In the genomic region with DNA sequence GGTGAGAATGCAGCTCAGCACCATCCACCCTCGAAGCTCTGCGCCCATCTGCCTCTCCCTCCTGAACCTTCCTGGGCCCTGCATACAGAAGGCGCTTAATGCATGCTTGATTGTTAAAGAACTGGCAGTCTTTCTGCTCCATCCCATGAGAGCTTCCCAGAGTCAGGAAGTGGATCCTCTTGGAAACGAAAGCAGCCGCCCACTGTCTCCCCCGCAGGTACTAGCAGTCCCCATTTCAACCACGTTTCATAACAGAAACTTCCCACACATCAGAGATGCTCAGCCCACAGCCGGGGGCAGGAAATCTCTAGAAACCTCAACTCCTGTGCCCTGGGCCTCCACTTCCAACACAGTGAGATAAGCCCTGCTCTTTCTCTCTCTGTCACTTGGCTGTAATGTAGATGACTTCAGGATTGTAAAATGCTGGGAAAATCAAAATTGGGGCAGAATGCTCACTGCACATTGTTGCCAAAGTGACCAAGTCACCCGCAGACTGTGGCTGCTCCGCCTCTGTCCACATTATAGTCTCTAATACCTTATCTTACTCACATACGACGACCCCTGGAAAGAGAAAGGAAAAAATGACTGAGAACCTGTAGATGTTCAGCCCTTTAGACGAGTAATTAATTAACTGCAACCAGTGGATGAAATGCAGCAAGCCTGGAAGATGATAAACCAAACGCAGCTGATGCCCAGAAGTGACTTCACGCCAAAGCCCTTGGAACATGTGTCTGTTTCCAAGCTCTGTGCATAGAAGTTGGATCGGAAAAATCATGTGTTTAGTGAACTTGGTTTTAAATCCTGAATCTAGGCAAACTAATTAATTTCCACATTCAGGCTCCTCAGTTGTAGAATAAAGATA, we compare ENCODE assay signal across 11 cellular contexts. TPM values are rescaled to one million over a fixed set of nuclear protein-coding genes. Genes with fewer than 3 reads are reported as not detected.
DNase-seq lines count a peak whose midpoint lies in the region; ATAC-seq lines count a peak whose summit lies in the region.
"Had no signal": no experiment of that assay in that cellular context is flagged by ENCODE, and none has a peak within 500 bp of the region (broad histone marks: within the 10 kb centered on the region; RNA-seq: fewer than 3 reads in every experiment).

No MANE protein-coding gene starts in this region.

- peaks cover 6% of the 10 kb centered on the region for H3K27me3 Mint-ChIP-seq in activated T-helper 2 cell treated with anti-CD3 and anti-CD28 coated beads, Interferon-gamma antibody, Interleukin-2, Interleukin-4, amounts not matched to agents 10 μg/mL and 5 μg/mL and 100 μg/mL, durations not matched to agents 14 hours and 24 hours and 36 hours (ENCODE audit: low read depth)

- peaks cover 8% of the 10 kb centered on the region for H3K79me2 ChIP-seq in GM23248 (ENCODE audit: insufficient read depth)

- no peak overlapping the region for H3K4me3 ChIP-seq in GM23248
- H3K4me3 ChIP-seq in right cardiac atrium (ENCODE audit: low read length) = no peak overlapping the region
- H3K4me3 ChIP-seq: MG63 had no signal

- peak overlapping the region; percentile 41 for H3K4me2 ChIP-seq in GM23248 (ENCODE audit: unreplicated experiment)

- no peak overlapping the region; the same call in 1 of the 2 replicates for H2AFZ ChIP-seq in GM23248

- 37 to 40% methylated on average over 16 of the region's 16 CpGs for WGBS in GM23248 (ENCODE audit: low coverage in 1 of 2, low lambda C conversion rate in 2 of 2, missing lambda C conversion rate in 2 of 2), 2 experiments
- 44% methylated on average over 16 of the region's 16 CpGs for WGBS in right cardiac atrium

- no peaks in the 10 kb centered on the region for H3K9me2 ChIP-seq in GM23248 (ENCODE audit: insufficient read depth)

- H3K4me1 ChIP-seq in GM23248 (ENCODE audit: insufficient read depth) (peaks cover 23% of the 10 kb centered on the region), right cardiac atrium (ENCODE audit: control insufficient read depth, insufficient read depth, low read length) (peaks cover 8% of the 10 kb centered on the region)

- H3K4me3 Mint-ChIP-seq in activated T-helper 2 cell treated with anti-CD3 and anti-CD28 coated beads, Interferon-gamma antibody, Interleukin-2, Interleukin-4, amounts not matched to agents 10 μg/mL and 5 μg/mL and 100 μg/mL, durations not matched to agents 14 hours and 24 hours and 36 hours (ENCODE audit: low read depth) = peak overlapping the region; percentile 1

- H3K9me3 Mint-ChIP-seq in activated T-helper 2 cell treated with anti-CD3 and anti-CD28 coated beads, Interferon-gamma antibody, Interleukin-2, Interleukin-4, amounts not matched to agents 10 μg/mL and 5 μg/mL and 100 μg/mL, durations not matched to agents 14 hours and 24 hours and 36 hours = no peaks in the 10 kb centered on the region

- peak overlapping the region; percentile 38 for H3K27ac ChIP-seq in GM23248
- H3K27ac ChIP-seq in right cardiac atrium (ENCODE audit: low read length) = no peak overlapping the region
- H3K27ac ChIP-seq: epithelial cell of prostate had no signal

- ATAC-seq in right cardiac atrium (peak; percentile 38 to 40), HG03521 (IDR thresholded peaks at IDR 0.05; ENCODE audit: unreplicated experiment) (no peak), HG03108 (IDR thresholded peaks at IDR 0.05; ENCODE audit: unreplicated experiment) (no peak)

- DNase-seq in AG20443 (ENCODE audit: low spot score) (peak; percentile 62), GM23248 (peak; percentile 65), right cardiac atrium (no peak), NCI-H82 (lab: John Stamatoyannopoulos, UW) (no peak), iPS-NIHi7 (ENCODE audit: extremely low spot score) (no peak)
- peak; percentile 17 for DNase-seq in activated T-helper 2 cell treated with anti-CD3 and anti-CD28 coated beads, Interferon-gamma antibody, Interleukin-2, Interleukin-4, amounts not matched to agents 10 μg/mL and 5 μg/mL and 100 μg/mL, durations not matched to agents 14 hours and 24 hours and 36 hours (ENCODE audit: low spot score)
- DNase-seq: MG63, midbrain had no signal

- peaks cover 35% of the 10 kb centered on the region for H3K4me1 Mint-ChIP-seq in activated T-helper 2 cell treated with anti-CD3 and anti-CD28 coated beads, Interferon-gamma antibody, Interleukin-2, Interleukin-4, amounts not matched to agents 10 μg/mL and 5 μg/mL and 100 μg/mL, durations not matched to agents 14 hours and 24 hours and 36 hours (ENCODE audit: low read depth)

- H3F3A ChIP-seq in GM23248 (ENCODE audit: insufficient read depth) = peaks cover 10% of the 10 kb centered on the region

- H3K36me3 Mint-ChIP-seq in activated T-helper 2 cell treated with anti-CD3 and anti-CD28 coated beads, Interferon-gamma antibody, Interleukin-2, Interleukin-4, amounts not matched to agents 10 μg/mL and 5 μg/mL and 100 μg/mL, durations not matched to agents 14 hours and 24 hours and 36 hours (ENCODE audit: low read depth) = no peaks in the 10 kb centered on the region

- H3K27me3 ChIP-seq in GM23248 (replicated peaks; ENCODE audit: insufficient read depth) (no peaks in the 10 kb centered on the region), right cardiac atrium (ENCODE audit: control insufficient read depth, insufficient read depth) (no peaks in the 10 kb centered on the region)
- H3K27me3 ChIP-seq: MG63 had no signal

- intact Hi-C loops in activated T-helper 2 cell treated with anti-CD3 and anti-CD28 coated beads, Interferon-gamma antibody, Interleukin-2, Interleukin-4, amounts not matched to agents 10 μg/mL and 5 μg/mL and 100 μg/mL, durations not matched to agents 14 hours and 24 hours and 36 hours (cut with micrococcal nuclease) = loop anchor here (10.0 kb wide), 1 partner anchor 1666 kb away; no protein-coding TSS in a partner anchor
- intact Hi-C loops in right cardiac atrium (cut with DNase I) = no loop called here

- no peaks in the 10 kb centered on the region for H3K36me3 ChIP-seq in GM23248 (ENCODE audit: low read depth)
- H3K36me3 ChIP-seq: MG63 had no signal

- H3K9ac ChIP-seq in GM23248 = peak overlapping the region; percentile 6; the same call in 1 of the 2 replicates

- in situ Hi-C loops in GM23248 (cut with MboI) = no loop called here

- no peak overlapping the region for H3K27ac Mint-ChIP-seq in activated T-helper 2 cell treated with anti-CD3 and anti-CD28 coated beads, Interferon-gamma antibody, Interleukin-2, Interleukin-4, amounts not matched to agents 10 μg/mL and 5 μg/mL and 100 μg/mL, durations not matched to agents 14 hours and 24 hours and 36 hours

- H4K20me1 ChIP-seq in GM23248 (ENCODE audit: insufficient read depth) = no peaks in the 10 kb centered on the region

- H3K9me3 ChIP-seq in GM23248 (ENCODE audit: low read depth) = no peaks in the 10 kb centered on the region
- no peaks in the 10 kb centered on the region for H3K9me3 ChIP-seq in right cardiac atrium (ENCODE audit: control insufficient read depth, low read length)
- H3K9me3 ChIP-seq: MG63 had no signal

RNA-seq across cellular contexts. Expression of gene GSDME, which starts 28.5 kb away (rescaled TPM):
- 39.4 and 63.6 TPM in 2 replicates for total RNA-seq in GM23248 (2014; rRNA removed; shearing (Covaris generic))
- polyA plus RNA-seq in GM23248 (2016; fragmentation: Nextera tagmentation; extraction: Ambion mirVana) (49.4 and 51.1 TPM in 2 replicates), right cardiac atrium (4.9 TPM)
- total RNA-seq in activated T-helper 2 cell treated with anti-CD3 and anti-CD28 coated beads, Interferon-gamma antibody, Interleukin-2, Interleukin-4, amounts not matched to agents 10 μg/mL and 5 μg/mL and 100 μg/mL, durations not matched to agents 14 hours and 24 hours and 36 hours = 8.7 and 9.6 TPM in 2 replicates
- total RNA-seq in right cardiac atrium = 1 to 10 TPM; 5.1 to 9.9 (median 6.4) TPM

Comparison
In these comparisons a context has a peak if more than half of its experiments do, and no peak if none do; other contexts are left out.
1. DNase-seq: peak in AG20443 (single experiment), GM23248 (single experiment) and activated T-helper 2 cell treated with anti-CD3 and anti-CD28 coated beads, Interferon-gamma antibody, Interleukin-2, Interleukin-4, amounts not matched to agents 10 μg/mL and 5 μg/mL and 100 μg/mL, durations not matched to agents 14 hours and 24 hours and 36 hours (single experiment); none in right cardiac atrium (0 of 3), NCI-H82 (single experiment) and iPS-NIHi7 (single experiment).
2. ATAC-seq: peak in right cardiac atrium (2 of 2); none in HG03521 (single experiment) and HG03108 (single experiment).